In genomic region chr12:120709976-120710804, GRCh38 we compare ENCODE assay signal across 8 cellular contexts. TPM values are rescaled to one million over a fixed set of nuclear protein-coding genes. Genes with fewer than 3 reads are reported as not detected.
DNase-seq lines count a peak whose midpoint lies in the region; ATAC-seq, FAIRE-seq and TF ChIP-seq lines count a peak whose summit lies in the region.

UNC119B (plus strand) TSS chr12:120710458; CDS start chr12:120710475, 17 bp downstream.

- H3K27me3 Mint-ChIP-seq in astrocyte (ENCODE audit: low read depth, unreplicated experiment): no peaks in the 10 kb centered on the region

- H3K36me3 ChIP-seq in Loucy (ENCODE audit: insufficient read depth, low read length) (no peaks in the 10 kb centered on the region; the same call in 1 of the 2 replicates), astrocyte (ENCODE audit: insufficient read depth, low read length) (peaks cover 9% of the 10 kb centered on the region)

- no peaks in the 10 kb centered on the region for H3K9me3 Mint-ChIP-seq in astrocyte (ENCODE audit: unreplicated experiment)

- DNase-seq in DMS79 (lab: John Stamatoyannopoulos, UW) (peak; percentile 31), T1000 (lab: John Stamatoyannopoulos, UW) (peak; percentile 65), astrocyte (ENCODE audit: low read depth) (peak; percentile 50), hypothalamus (lab: John Stamatoyannopoulos, UW) (peak in 48 of 51 donors; percentile 12 to 79 (median 56)), retinal pigment epithelial cell (ENCODE audit: low read depth) (no peak), DMS153 treated with DMSO at 0.1 percent for 48 hours (lab: John Stamatoyannopoulos, UW; ENCODE audit: unreplicated experiment) (no peak)

- H3K4me2 ChIP-seq in Loucy (ENCODE audit: low read depth, low read length, poor library complexity, severe bottlenecking) (peak within 1 kb of the TSS; percentile 90), astrocyte (ENCODE audit: low read length) (peak within 1 kb of the TSS; percentile 86)

- peak within 1 kb of the TSS; percentile 83 for H3K27ac Mint-ChIP-seq in astrocyte (ENCODE audit: unreplicated experiment)

- H4K20me1 ChIP-seq in Loucy (ENCODE audit: insufficient read depth, low read length, poor library complexity, severe bottlenecking) (no peaks in the 10 kb centered on the region), astrocyte (ENCODE audit: insufficient read depth, low read length) (peaks cover 37% of the 10 kb centered on the region)

- FAIRE-seq in astrocyte (lab: Jason Lieb, UNC): no peak

- H3K9me2 ChIP-seq in Loucy (replicated peaks; ENCODE audit: low read depth, low read length): no peaks in the 10 kb centered on the region

- H3F3A ChIP-seq in Loucy (ENCODE audit: low read depth): peaks cover 17% of the 10 kb centered on the region; the same call in 1 of the 2 replicates

- H3K4me3 ChIP-seq in Loucy (ENCODE audit: low read length, poor library complexity, severe bottlenecking) (peak within 1 kb of the TSS; percentile 90), astrocyte (ENCODE audit: insufficient read depth, low read depth, low read length) (peak within 1 kb of the TSS; percentile 73), retinal pigment epithelial cell (ENCODE audit: low read length) (peak within 1 kb of the TSS; percentile 78)

- ATAC-seq in GM21737 (IDR thresholded peaks at IDR 0.05; ENCODE audit: unreplicated experiment): peak; percentile 48

- H3K27me3 ChIP-seq in Loucy (ENCODE audit: insufficient read depth, low read length, poor library complexity, severe bottlenecking) (no peaks in the 10 kb centered on the region), astrocyte (ENCODE audit: insufficient read depth, low read length) (no peaks in the 10 kb centered on the region)

- no peaks in the 10 kb centered on the region for H3K9me3 ChIP-seq in Loucy (ENCODE audit: insufficient read depth, low read depth, low read length)
- H3K9me3 ChIP-seq in astrocyte (ENCODE audit: insufficient read depth, low read depth, low read length): no peaks in the 10 kb centered on the region

- TF ChIP-seq CTCF in Loucy (conservative IDR thresholded peaks at IDR 0.05; ENCODE audit: low read length) (no peak), astrocyte (IDR thresholded peaks at IDR 0.05; ENCODE audit: insufficient read depth, low read depth, low read length) (no peak), retinal pigment epithelial cell (conservative IDR thresholded peaks at IDR 0.05; ENCODE audit: low read depth, low read length) (no peak)

- H3K79me2 ChIP-seq in Loucy (ENCODE audit: insufficient read depth, low read length) (peaks cover 29% of the 10 kb centered on the region), astrocyte (ENCODE audit: insufficient read depth, low read length) (peaks cover 29% of the 10 kb centered on the region)

- peak within 1 kb of the TSS; percentile 91 for H3K4me3 Mint-ChIP-seq in astrocyte (ENCODE audit: unreplicated experiment)

- H3K9ac ChIP-seq in Loucy (ENCODE audit: low read depth, low read length, poor library complexity, severe bottlenecking) (peak within 1 kb of the TSS; percentile 76), astrocyte (ENCODE audit: low read length) (peak within 1 kb of the TSS; percentile 90)

- H3K27ac ChIP-seq in astrocyte (ENCODE audit: low read depth, low read length): peak within 1 kb of the TSS; percentile 78

- peaks cover 7% of the 10 kb centered on the region for H3K36me3 Mint-ChIP-seq in astrocyte (ENCODE audit: low read depth, unreplicated experiment)

- H3K4me1 ChIP-seq in Loucy (ENCODE audit: insufficient read depth, low read length, poor library complexity, severe bottlenecking) (peaks cover 33% of the 10 kb centered on the region), astrocyte (ENCODE audit: insufficient read depth, low read length) (peaks cover 10% of the 10 kb centered on the region)

- peaks cover 5% of the 10 kb centered on the region for H3K4me1 Mint-ChIP-seq in astrocyte (ENCODE audit: low read depth, unreplicated experiment)

- H2AFZ ChIP-seq in Loucy (ENCODE audit: low read length) (peak within 1 kb of the TSS; percentile 90), astrocyte (ENCODE audit: low read depth, low read length) (peak within 1 kb of the TSS; percentile 94)

RNA-seq across cellular contexts. Expression of gene UNC119B, which starts in this region (rescaled TPM):
- 21.3 and 24.3 TPM in 2 replicates for total RNA-seq in astrocyte

Comparison
In these comparisons a context has a peak if more than half of its experiments do, and no peak if none do; other contexts are left out.
1. DNase-seq: peak in DMS79 (single experiment), T1000 (single experiment), astrocyte (single experiment) and hypothalamus (48 of 51); none in retinal pigment epithelial cell (single experiment) and DMS153 treated with DMSO at 0.1 percent for 48 hours (single experiment).
2. Peak in every context shown above with its lines, with median percentiles within 50 percentile points of each other: H3K4me3 ChIP-seq.